ENCODE assay signal across 8 cellular contexts in genomic region chr17:79045001-79045729, GRCh38. TPM values are rescaled to one million over a fixed set of nuclear protein-coding genes. Genes with fewer than 3 reads are reported as not detected.
"Had no signal": no experiment of that assay in that cellular context is flagged by ENCODE, and none has a peak within 500 bp of the region (broad histone marks: within the 10 kb centered on the region; RNA-seq: fewer than 3 reads in every experiment).

No MANE protein-coding gene starts in this region.

- H3K9me3 Mint-ChIP-seq: dendritic cell treated with granulocyte-macrophage colony-stimulating factor and Interleukin-4, amounts not matched to agents 40 ng/mL and 50 ng/mL, for 4 days; immature natural killer cell; nephron had no signal

- H3K36me3 Mint-ChIP-seq: immature natural killer cell had no signal

- H3K9me3 ChIP-seq: tibial artery had no signal

- H3K27ac ChIP-seq: SK-N-MC, WERI-Rb-1 had no signal

- H3K27ac Mint-ChIP-seq: activated CD4-positive, alpha-beta memory T cell treated with anti-CD3 and anti-CD28 coated beads, Interleukin-2, amount 10 ng/mL, durations not matched to agents 7 days and 5 days; activated CD4-positive, alpha-beta T cell treated with anti-CD3 and anti-CD28 coated beads for 36 hours; dendritic cell treated with granulocyte-macrophage colony-stimulating factor and Interleukin-4, amounts not matched to agents 40 ng/mL and 50 ng/mL, for 4 days had no signal

- H3K36me3 ChIP-seq: WERI-Rb-1 had no signal

- H3K4me3 Mint-ChIP-seq: activated CD4-positive, alpha-beta memory T cell treated with anti-CD3 and anti-CD28 coated beads, Interleukin-2, amount 10 ng/mL, durations not matched to agents 7 days and 5 days; activated CD4-positive, alpha-beta T cell treated with anti-CD3 and anti-CD28 coated beads for 36 hours; dendritic cell treated with granulocyte-macrophage colony-stimulating factor and Interleukin-4, amounts not matched to agents 40 ng/mL and 50 ng/mL, for 4 days; immature natural killer cell had no signal

- H3K4me3 ChIP-seq: SK-N-MC, tibial artery had no signal

- H3K4me1 Mint-ChIP-seq: activated CD4-positive, alpha-beta memory T cell treated with anti-CD3 and anti-CD28 coated beads, Interleukin-2, amount 10 ng/mL, durations not matched to agents 7 days and 5 days; activated CD4-positive, alpha-beta T cell treated with anti-CD3 and anti-CD28 coated beads for 36 hours had no signal

RNA-seq across cellular contexts. Expression of gene C1QTNF1, which starts 21.2 kb away (rescaled TPM):
- total RNA-seq: activated CD4-positive, alpha-beta memory T cell treated with anti-CD3 and anti-CD28 coated beads, Interleukin-2, amount 10 ng/mL, durations not matched to agents 7 days and 5 days had no signal
- polyA plus RNA-seq: immature natural killer cell had no signal
